26 cellular contexts compared by ENCODE assay signal in genomic region chr15:39658740-39659139, GRCh38.
"Had no signal": no experiment of that assay in that cellular context is flagged by ENCODE, and none has a peak within 500 bp of the region (broad histone marks: within the 10 kb centered on the region; RNA-seq: fewer than 3 reads in every experiment).

No MANE protein-coding gene starts in this region.

- H3K4me3 ChIP-seq: colonic mucosa, coronary artery, dorsolateral prefrontal cortex, esophagus muscularis mucosa, esophagus squamous epithelium, gastrocnemius medialis, gastroesophageal sphincter, heart left ventricle, heart right ventricle had no signal

- H3K36me3 ChIP-seq: colonic mucosa, esophagus muscularis mucosa, esophagus squamous epithelium, gastrocnemius medialis, gastroesophageal sphincter, heart left ventricle, heart right ventricle had no signal

- H3K9me3 ChIP-seq: colonic mucosa, esophagus muscularis mucosa, esophagus squamous epithelium, gastrocnemius medialis, gastroesophageal sphincter, heart left ventricle had no signal

- H3K27me3 ChIP-seq: colonic mucosa, esophagus muscularis mucosa, esophagus squamous epithelium, foreskin keratinocyte, gastrocnemius medialis, gastroesophageal sphincter, heart left ventricle, heart right ventricle had no signal

- ATAC-seq: effector memory CD8-positive, alpha-beta T cell; esophagus mucosa; foreskin keratinocyte; gastrocnemius medialis; gastroesophageal sphincter; heart left ventricle; heart right ventricle had no signal

- DNase-seq: colonic mucosa; cortex of kidney; dermis blood vessel endothelial cell; dorsolateral prefrontal cortex; effector CD4-positive, alpha-beta T cell; effector CD8-positive, alpha-beta T cell; effector memory CD4-positive, alpha-beta T cell; effector memory CD8-positive, alpha-beta T cell; endodermal cell; erythroblast; esophagus squamous epithelium; foreskin fibroblast; foreskin keratinocyte; foreskin melanocyte; gastrocnemius medialis; glutamatergic neuron; head of caudate nucleus; heart left ventricle; heart right ventricle had no signal

- H3K27ac ChIP-seq: colonic mucosa, coronary artery, dorsolateral prefrontal cortex, esophagus muscularis mucosa, esophagus squamous epithelium, foreskin keratinocyte, gastrocnemius medialis, gastroesophageal sphincter, heart left ventricle, heart right ventricle had no signal

- H3K4me1 ChIP-seq: colonic mucosa, esophagus squamous epithelium, gastrocnemius medialis, heart left ventricle, heart right ventricle had no signal

- FAIRE-seq: endometrium, endothelial cell of umbilical vein, frontal cortex had no signal
